2 cellular contexts compared by ENCODE assay signal in the genomic region with DNA sequence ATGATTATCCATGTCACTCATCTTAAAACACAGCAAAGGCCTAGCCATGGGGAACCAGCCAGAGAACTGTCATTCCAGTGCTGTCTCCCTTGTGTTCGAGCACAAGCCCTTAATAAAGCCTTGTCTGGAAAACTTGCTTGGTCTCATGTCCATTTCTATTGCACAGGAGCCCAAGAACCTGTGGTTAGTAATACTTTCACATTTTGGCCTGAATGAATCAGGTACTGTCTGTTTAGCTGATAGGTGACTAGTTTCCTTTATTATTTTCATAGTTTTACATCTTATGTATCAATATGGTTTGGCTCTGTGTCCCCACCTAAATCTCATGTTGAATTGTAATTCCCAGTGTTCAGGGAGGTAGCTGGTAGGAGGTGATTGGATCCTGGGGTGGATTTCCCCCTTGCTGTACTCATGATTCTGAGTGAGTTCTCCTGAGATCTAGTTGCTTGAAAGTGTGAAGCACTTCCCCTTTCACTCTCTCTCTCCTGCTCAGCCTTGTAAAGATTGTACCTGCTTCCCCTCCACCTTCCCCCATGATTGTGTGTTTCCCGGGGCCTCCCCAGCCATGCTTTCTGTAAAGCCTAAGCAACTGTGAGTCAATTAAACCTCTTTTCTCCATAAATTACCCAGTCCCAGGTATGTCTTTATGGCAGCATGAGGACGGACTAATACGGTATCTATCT.
TF ChIP-seq lines count a peak whose summit lies in the region.

No MANE protein-coding gene starts in this region.

TF ChIP-seq in GM12891, 5 proteins besides CTCF, POLR2A, EP300 and RAD21:
- peak; percentile 88 for TF ChIP-seq SPI1 (IDR thresholded peaks at IDR 0.05; ENCODE audit: low read depth, low read length)

TF ChIP-seq in GM12878, 131 proteins besides CTCF, POLR2A, EP300 and RAD21:
- TF ChIP-seq CREM (IDR thresholded peaks at IDR 0.05; ENCODE audit: low read depth) (peak; percentile 18; the same call in 1 of the 2 replicates), FOXM1 (IDR thresholded peaks at IDR 0.05; ENCODE audit: low read depth, low read length) (peak; percentile 37; the same call in 1 of the 2 replicates), MTA2 (IDR thresholded peaks at IDR 0.05; ENCODE audit: low read depth) (peak; percentile 24; the same call in 1 of the 2 replicates), ETV6 (conservative IDR thresholded peaks at IDR 0.05 in 1 of 2, IDR thresholded peaks at IDR 0.05 in 1 of 2; ENCODE audit: borderline replicate concordance in 1 of 2, low read depth in 1 of 2) (peak in 1 of 2 experiments; percentile 82; a peak in 2 of 4 replicates), SPI1 (IDR thresholded peaks at IDR 0.05; ENCODE audit: borderline replicate concordance, insufficient read depth, low read depth, low read length) (peak; percentile 85), NBN (IDR thresholded peaks at IDR 0.05) (0 out of 2 replicates have a peak, but pooled peaks have one; percentile 37), IKZF2 (IDR thresholded peaks at IDR 0.05) (peak; percentile 40 to 56; a peak in 3 of 4 replicates), EED (IDR thresholded peaks at IDR 0.05; ENCODE audit: low read depth) (peak; percentile 82), NFIC (IDR thresholded peaks at IDR 0.05; ENCODE audit: low read depth, low read length) (peak; percentile 44; the same call in 1 of the 2 replicates), YY1 (IDR thresholded peaks at IDR 0.05; ENCODE audit: low read depth, low read length) (peak; percentile 29; the same call in 1 of the 2 replicates)
- TF ChIP-seq, protein P1, sequence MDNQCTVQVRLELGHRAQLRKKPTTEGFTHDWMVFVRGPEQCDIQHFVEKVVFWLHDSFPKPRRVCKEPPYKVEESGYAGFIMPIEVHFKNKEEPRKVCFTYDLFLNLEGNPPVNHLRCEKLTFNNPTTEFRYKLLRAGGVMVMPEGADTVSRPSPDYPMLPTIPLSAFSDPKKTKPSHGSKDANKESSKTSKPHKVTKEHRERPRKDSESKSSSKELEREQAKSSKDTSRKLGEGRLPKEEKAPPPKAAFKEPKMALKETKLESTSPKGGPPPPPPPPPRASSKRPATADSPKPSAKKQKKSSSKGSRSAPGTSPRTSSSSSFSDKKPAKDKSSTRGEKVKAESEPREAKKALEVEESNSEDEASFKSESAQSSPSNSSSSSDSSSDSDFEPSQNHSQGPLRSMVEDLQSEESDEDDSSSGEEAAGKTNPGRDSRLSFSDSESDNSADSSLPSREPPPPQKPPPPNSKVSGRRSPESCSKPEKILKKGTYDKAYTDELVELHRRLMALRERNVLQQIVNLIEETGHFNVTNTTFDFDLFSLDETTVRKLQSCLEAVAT (IDR thresholded peaks at IDR 0.05), result peak; percentile 64; the same call in 1 of the 2 replicates
- TF ChIP-seq, protein P2, sequence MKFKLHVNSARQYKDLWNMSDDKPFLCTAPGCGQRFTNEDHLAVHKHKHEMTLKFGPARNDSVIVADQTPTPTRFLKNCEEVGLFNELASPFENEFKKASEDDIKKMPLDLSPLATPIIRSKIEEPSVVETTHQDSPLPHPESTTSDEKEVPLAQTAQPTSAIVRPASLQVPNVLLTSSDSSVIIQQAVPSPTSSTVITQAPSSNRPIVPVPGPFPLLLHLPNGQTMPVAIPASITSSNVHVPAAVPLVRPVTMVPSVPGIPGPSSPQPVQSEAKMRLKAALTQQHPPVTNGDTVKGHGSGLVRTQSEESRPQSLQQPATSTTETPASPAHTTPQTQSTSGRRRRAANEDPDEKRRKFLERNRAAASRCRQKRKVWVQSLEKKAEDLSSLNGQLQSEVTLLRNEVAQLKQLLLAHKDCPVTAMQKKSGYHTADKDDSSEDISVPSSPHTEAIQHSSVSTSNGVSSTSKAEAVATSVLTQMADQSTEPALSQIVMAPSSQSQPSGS (IDR thresholded peaks at IDR 0.05; ENCODE audit: low read length), result peak; percentile 58
- TF ChIP-seq, protein P3, sequence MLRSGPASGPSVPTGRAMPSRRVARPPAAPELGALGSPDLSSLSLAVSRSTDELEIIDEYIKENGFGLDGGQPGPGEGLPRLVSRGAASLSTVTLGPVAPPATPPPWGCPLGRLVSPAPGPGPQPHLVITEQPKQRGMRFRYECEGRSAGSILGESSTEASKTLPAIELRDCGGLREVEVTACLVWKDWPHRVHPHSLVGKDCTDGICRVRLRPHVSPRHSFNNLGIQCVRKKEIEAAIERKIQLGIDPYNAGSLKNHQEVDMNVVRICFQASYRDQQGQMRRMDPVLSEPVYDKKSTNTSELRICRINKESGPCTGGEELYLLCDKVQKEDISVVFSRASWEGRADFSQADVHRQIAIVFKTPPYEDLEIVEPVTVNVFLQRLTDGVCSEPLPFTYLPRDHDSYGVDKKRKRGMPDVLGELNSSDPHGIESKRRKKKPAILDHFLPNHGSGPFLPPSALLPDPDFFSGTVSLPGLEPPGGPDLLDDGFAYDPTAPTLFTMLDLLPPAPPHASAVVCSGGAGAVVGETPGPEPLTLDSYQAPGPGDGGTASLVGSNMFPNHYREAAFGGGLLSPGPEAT (IDR thresholded peaks at IDR 0.05; ENCODE audit: low read depth), result 0 out of 2 replicates have a peak, but pooled peaks have one; percentile 57
